ENCODE assay signal across 31 cellular contexts in the genomic region with DNA sequence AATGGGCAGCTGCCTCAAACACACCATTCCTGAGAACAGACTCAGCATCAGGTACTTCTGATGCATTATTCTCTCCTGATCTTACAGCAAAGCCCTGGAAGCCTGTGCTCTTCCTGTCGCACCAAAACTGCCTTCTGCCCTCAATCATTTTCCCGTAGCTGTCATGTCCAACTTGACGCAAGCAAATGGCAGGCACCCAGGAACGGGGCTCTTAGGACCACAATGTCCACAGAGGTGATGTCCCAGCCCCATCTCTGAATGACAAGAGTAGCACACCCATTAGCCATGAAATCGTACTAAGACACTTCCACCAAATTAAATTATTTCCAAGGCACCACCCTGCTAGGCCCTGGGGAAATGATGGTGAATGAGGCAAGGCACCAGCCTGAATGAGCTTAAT.
"Had no signal": no experiment of that assay in that cellular context is flagged by ENCODE, and none has a peak within 500 bp of the region (broad histone marks: within the 10 kb centered on the region; RNA-seq: fewer than 3 reads in every experiment).

No MANE protein-coding gene starts in this region.

- H3K9me3 Mint-ChIP-seq: activated CD4-positive, alpha-beta memory T cell treated with anti-CD3 and anti-CD28 coated beads, Interleukin-2, amount 10 ng/mL, durations not matched to agents 7 days and 5 days; activated naive CD4-positive, alpha-beta T cell treated with anti-CD3 and anti-CD28 coated beads, Interleukin-2, amount 10 ng/mL, durations not matched to agents 7 days and 5 days; activated naive CD8-positive, alpha-beta T cell treated with anti-CD3 and anti-CD28 coated beads, Interleukin-2, amount 50 U/mL, for 24 hours had no signal

- H3K36me3 Mint-ChIP-seq: activated CD8-positive, alpha-beta memory T cell treated with anti-CD3 and anti-CD28 coated beads, Interleukin-2, amount 10 ng/mL, durations not matched to agents 7 days and 5 days; activated naive CD4-positive, alpha-beta T cell treated with anti-CD3 and anti-CD28 coated beads, Interleukin-2, amount 10 ng/mL, durations not matched to agents 7 days and 5 days; activated naive CD8-positive, alpha-beta T cell had no signal

- H3K27me3 Mint-ChIP-seq: brain had no signal

- DNase-seq: activated CD4-positive, alpha-beta memory T cell treated with anti-CD3 and anti-CD28 coated beads, Interleukin-2, amount 10 ng/mL, durations not matched to agents 7 days and 5 days; activated CD4-positive, alpha-beta T cell treated with anti-CD3 and anti-CD28 coated beads for 1 hour; activated CD4-positive, alpha-beta T cell treated with anti-CD3 and anti-CD28 coated beads for 48 hours; activated CD4-positive, CD25-positive, alpha-beta regulatory T cell; activated CD8-positive, alpha-beta memory T cell treated with anti-CD3 and anti-CD28 coated beads for 24 hours; activated CD8-positive, alpha-beta memory T cell treated with anti-CD3 and anti-CD28 coated beads, Interleukin-2, amount 10 ng/mL, durations not matched to agents 7 days and 5 days; activated CD8-positive, alpha-beta memory T cell treated with anti-CD3 and anti-CD28 coated beads, Interleukin-2, amount 50 U/mL, for 48 hours; activated effector memory CD4-positive, alpha-beta T cell treated with Interleukin-2 at 50 U/mL for 16 hours; activated naive CD4-positive, alpha-beta T cell treated with anti-CD3 and anti-CD28 coated beads, Interleukin-2, amount 10 ng/mL, durations not matched to agents 7 days and 5 days; activated naive CD8-positive, alpha-beta T cell treated with anti-CD3 and anti-CD28 coated beads, Interleukin-2, amount 50 U/mL, for 24 hours; activated T-cell treated with anti-CD3 and anti-CD28 coated beads, Interleukin-2, amount 50 U/mL, for 48 hours; anterior cingulate cortex; caudate nucleus; cerebellar nuclear complex; KG1; MM.1S; MV-4-11; NCI-H1092; NCI-H1436 treated with DMSO at 0.1 percent for 48 hours; NCI-H187; NCI-H2081 treated with DMSO at 0.1 percent for 48 hours; NCI-H226; NCI-H446 treated with DMSO at 0.1 percent for 48 hours; NK-92 treated with Interleukin-12 subunit alpha and Interleukin-12 subunit beta, amount 100 ng/mL, for 24 hours; Right ventricle myocardium superior; SW 1271; T-helper 1 cell; T-helper 2 cell; T-helper 9 cell had no signal

- H3K27ac Mint-ChIP-seq: activated CD4-positive, alpha-beta memory T cell treated with anti-CD3 and anti-CD28 coated beads, Interleukin-2, amount 10 ng/mL, durations not matched to agents 7 days and 5 days; activated CD8-positive, alpha-beta memory T cell treated with anti-CD3 and anti-CD28 coated beads, Interleukin-2, amount 10 ng/mL, durations not matched to agents 7 days and 5 days; activated naive CD4-positive, alpha-beta T cell treated with anti-CD3 and anti-CD28 coated beads, Interleukin-2, amount 10 ng/mL, durations not matched to agents 7 days and 5 days; activated naive CD8-positive, alpha-beta T cell; activated naive CD8-positive, alpha-beta T cell treated with anti-CD3 and anti-CD28 coated beads, Interleukin-2, amount 50 U/mL, for 24 hours; brain had no signal

- H3K4me1 Mint-ChIP-seq: activated CD8-positive, alpha-beta memory T cell treated with anti-CD3 and anti-CD28 coated beads, Interleukin-2, amount 10 ng/mL, durations not matched to agents 7 days and 5 days; activated naive CD8-positive, alpha-beta T cell treated with anti-CD3 and anti-CD28 coated beads, Interleukin-2, amount 50 U/mL, for 24 hours had no signal

- ATAC-seq: activated CD8-positive, alpha-beta memory T cell treated with anti-CD3 and anti-CD28 coated beads, Interleukin-2, amount 10 ng/mL, durations not matched to agents 7 days and 5 days; activated naive CD8-positive, alpha-beta T cell treated with anti-CD3 and anti-CD28 coated beads, Interleukin-2, amount 50 U/mL, for 24 hours had no signal

- H3K4me3 Mint-ChIP-seq: activated CD4-positive, alpha-beta memory T cell treated with anti-CD3 and anti-CD28 coated beads, Interleukin-2, amount 10 ng/mL, durations not matched to agents 7 days and 5 days; activated CD8-positive, alpha-beta memory T cell treated with anti-CD3 and anti-CD28 coated beads, Interleukin-2, amount 10 ng/mL, durations not matched to agents 7 days and 5 days; activated naive CD4-positive, alpha-beta T cell treated with anti-CD3 and anti-CD28 coated beads, Interleukin-2, amount 10 ng/mL, durations not matched to agents 7 days and 5 days; activated naive CD8-positive, alpha-beta T cell; activated naive CD8-positive, alpha-beta T cell treated with anti-CD3 and anti-CD28 coated beads, Interleukin-2, amount 50 U/mL, for 24 hours; brain had no signal
